Comparison of ENCODE assay signal across 23 cellular contexts in the genomic region with DNA sequence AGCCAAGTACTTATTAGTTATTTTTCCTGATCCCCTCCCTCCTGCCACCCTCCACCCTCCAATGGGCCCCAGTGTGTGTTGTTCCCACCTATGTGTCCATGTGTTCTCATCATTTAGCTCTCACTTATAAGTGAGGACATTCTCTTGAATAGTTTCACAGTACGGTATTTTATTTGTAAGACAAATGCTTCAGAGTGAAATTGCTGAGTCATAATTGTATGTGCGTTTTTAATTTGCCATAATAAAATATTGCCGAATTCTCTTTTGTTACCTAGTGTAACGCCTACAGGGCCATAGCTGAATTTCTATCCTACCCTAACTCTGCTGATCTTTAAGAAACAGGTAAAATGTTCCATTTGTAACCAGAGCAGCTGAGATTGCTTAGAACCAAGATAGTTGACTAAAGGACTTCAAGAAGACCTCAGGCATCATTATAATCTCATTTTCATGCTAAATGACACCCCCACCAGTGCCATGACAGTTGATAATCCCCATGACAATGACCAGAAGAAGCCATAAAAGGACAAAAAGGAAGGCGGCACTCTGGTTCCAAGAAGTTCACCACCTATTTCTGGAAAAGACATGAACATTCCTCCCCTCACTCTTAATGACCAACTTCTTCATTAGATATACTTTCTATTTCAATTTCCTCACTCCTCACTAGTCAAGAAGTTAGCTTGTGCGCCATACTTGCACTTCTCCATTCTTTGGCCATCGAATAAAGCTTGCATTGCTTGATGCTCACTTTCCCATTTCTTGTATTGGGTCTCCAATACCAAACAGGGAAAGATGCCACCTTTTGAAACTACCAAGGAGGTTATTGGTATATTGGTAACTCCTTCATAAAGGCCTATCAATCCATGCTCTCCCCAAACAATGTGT.
"Had no signal": no experiment of that assay in that cellular context is flagged by ENCODE, and none has a peak within 500 bp of the region (broad histone marks: within the 10 kb centered on the region; RNA-seq: fewer than 3 reads in every experiment).

No MANE protein-coding gene starts in this region.

- ATAC-seq: foreskin keratinocyte; left colon; left ventricle myocardium superior; psoas muscle; sciatic nerve; stimulated activated naive B cell treated with anti-CD40 and anti-IgM and Interleukin-4, amounts not matched to agents 10 μg/mL and 1 μg/mL and 100 μg/mL, for 72 hours; stimulated activated naive CD8-positive, alpha-beta T cell treated with anti-CD3 and anti-CD28 coated beads, Interleukin-15, amount 100 ng/mL, for 72 hours had no signal

- H3K9me3 ChIP-seq: colonic mucosa, esophagus squamous epithelium, psoas muscle, spleen, testis, tibial nerve had no signal

- H3K27me3 Mint-ChIP-seq: naive B cell; stimulated activated naive B cell treated with anti-CD40 and anti-IgM and Interleukin-4, amounts not matched to agents 10 μg/mL and 1 μg/mL and 100 μg/mL, for 72 hours; stimulated activated naive CD8-positive, alpha-beta T cell treated with anti-CD3 and anti-CD28 coated beads, Interleukin-15, amount 100 ng/mL, for 72 hours had no signal

- H3K36me3 Mint-ChIP-seq: naive B cell; stimulated activated naive B cell treated with anti-CD40 and anti-IgM and Interleukin-4, amounts not matched to agents 10 μg/mL and 1 μg/mL and 100 μg/mL, for 72 hours had no signal

- H3K9ac ChIP-seq: parathyroid adenoma had no signal

- H2AFZ ChIP-seq: parathyroid adenoma had no signal

- H3K79me2 ChIP-seq: parathyroid adenoma had no signal

- H3K4me3 ChIP-seq: colonic mucosa, esophagus squamous epithelium, lung, psoas muscle, spleen, testis, tibial nerve had no signal

- H3K4me1 Mint-ChIP-seq: naive B cell; stimulated activated naive B cell treated with anti-CD40 and anti-IgM and Interleukin-4, amounts not matched to agents 10 μg/mL and 1 μg/mL and 100 μg/mL, for 72 hours; stimulated activated naive CD8-positive, alpha-beta T cell treated with anti-CD3 and anti-CD28 coated beads, Interleukin-15, amount 100 ng/mL, for 72 hours had no signal

- H3K27ac Mint-ChIP-seq: naive B cell; nephron; stimulated activated naive B cell treated with anti-CD40 and anti-IgM and Interleukin-4, amounts not matched to agents 10 μg/mL and 1 μg/mL and 100 μg/mL, for 72 hours; stimulated activated naive CD8-positive, alpha-beta T cell treated with anti-CD3 and anti-CD28 coated beads, Interleukin-15, amount 100 ng/mL, for 72 hours had no signal

- H3K4me1 ChIP-seq: colonic mucosa, esophagus squamous epithelium, foreskin keratinocyte, parathyroid adenoma, psoas muscle, spleen, testis had no signal

- H3K36me3 ChIP-seq: colonic mucosa, esophagus squamous epithelium, spleen, tibial nerve had no signal

- H3K27ac ChIP-seq: colonic mucosa, esophagus squamous epithelium, foreskin keratinocyte, parathyroid adenoma, psoas muscle, spleen, testis, tibial nerve had no signal

- DNase-seq: colonic mucosa; dermis blood vessel endothelial cell; esophagus squamous epithelium; foreskin keratinocyte; left colon; left ventricle myocardium superior; mesenchymal stem cell; midbrain; naive B cell; psoas muscle; retina; spleen; stimulated activated CD4-positive, alpha-beta T cell treated with anti-CD3 and anti-CD28 coated beads, Interleukin-15, amount 100 ng/mL, for 24 hours; stimulated activated CD4-positive, alpha-beta T cell treated with anti-CD3 and anti-CD28 coated beads, Interleukin-1b, Interleukin-23, amount 100 ng/mL, for 48 hours; stimulated activated CD4-positive, alpha-beta T cell treated with anti-CD3 and anti-CD28 coated beads, Interleukin-4, amount 100 ng/mL, for 4 hours; stimulated activated naive B cell treated with anti-CD40 and anti-IgM and Interleukin-4, amounts not matched to agents 10 μg/mL and 1 μg/mL and 100 μg/mL, for 72 hours; stimulated activated naive CD8-positive, alpha-beta T cell treated with anti-CD3 and anti-CD28 coated beads, Interleukin-15, amount 100 ng/mL, for 72 hours; testis had no signal

- H3K9me3 Mint-ChIP-seq: naive B cell; nephron; stimulated activated naive B cell treated with anti-CD40 and anti-IgM and Interleukin-4, amounts not matched to agents 10 μg/mL and 1 μg/mL and 100 μg/mL, for 72 hours; stimulated activated naive CD8-positive, alpha-beta T cell treated with anti-CD3 and anti-CD28 coated beads, Interleukin-15, amount 100 ng/mL, for 72 hours had no signal

- H3K27me3 ChIP-seq: colonic mucosa, esophagus squamous epithelium, foreskin keratinocyte, spleen, testis, tibial nerve had no signal

- H3K4me3 Mint-ChIP-seq: naive B cell; nephron; stimulated activated naive B cell treated with anti-CD40 and anti-IgM and Interleukin-4, amounts not matched to agents 10 μg/mL and 1 μg/mL and 100 μg/mL, for 72 hours; stimulated activated naive CD8-positive, alpha-beta T cell treated with anti-CD3 and anti-CD28 coated beads, Interleukin-15, amount 100 ng/mL, for 72 hours had no signal
